10 cellular contexts compared by ENCODE assay signal in genomic region chr10:69278446-69278963, GRCh38. TPM values are rescaled to one million over a fixed set of nuclear protein-coding genes. Genes with fewer than 3 reads are reported as not detected.
DNase-seq lines count a peak whose midpoint lies in the region; ATAC-seq and TF ChIP-seq lines count a peak whose summit lies in the region.
"Had no signal": no experiment of that assay in that cellular context is flagged by ENCODE, and none has a peak within 500 bp of the region (broad histone marks: within the 10 kb centered on the region; RNA-seq: fewer than 3 reads in every experiment).

Gene HK1 (plus strand): TSS chr10:69278496.

- no peak for TF ChIP-seq CTCF in CD8-positive, alpha-beta T cell (IDR thresholded peaks at IDR 0.05)
- no peak for TF ChIP-seq CTCF in fibroblast of villous mesenchyme (IDR thresholded peaks at IDR 0.05; ENCODE audit: insufficient read depth, low read depth, low read length)

- no peaks in the 10 kb centered on the region for H3K9me3 Mint-ChIP-seq in CD8-positive, alpha-beta T cell

- intact Hi-C loops in CD8-positive, alpha-beta T cell (cut with DNase I, micrococcal nuclease): no loop called here

- no peaks in the 10 kb centered on the region for H3K9me3 ChIP-seq in CD8-positive, alpha-beta T cell (ENCODE audit: low read length)
- H3K9me3 ChIP-seq in T-helper 17 cell (ENCODE audit: control insufficient read depth, low read length, poor library complexity, severe bottlenecking): no peaks in the 10 kb centered on the region

- H3K27me3 Mint-ChIP-seq in CD8-positive, alpha-beta T cell (ENCODE audit: low read depth): no peaks in the 10 kb centered on the region
- peaks cover 8% of the 10 kb centered on the region for H3K27me3 Mint-ChIP-seq in T-helper 17 cell

- DNase-seq in CD8-positive, alpha-beta T cell: no peak
- DNase-seq in T-helper 17 cell: no peak
- DNase-seq in fibroblast of villous mesenchyme (ENCODE audit: low read depth): peak; percentile 55
- DNase-seq in occipital lobe (lab: John Stamatoyannopoulos, UW): no peak
- no peak for DNase-seq in NCI-H2029 (lab: John Stamatoyannopoulos, UW)
- no peak for DNase-seq in NCI-H2196 treated with DMSO at 0.1 percent for 48 hours (lab: John Stamatoyannopoulos, UW; ENCODE audit: unreplicated experiment)
- DNase-seq: NCI-H2107 had no signal

- no peaks in the 10 kb centered on the region for H3K27me3 ChIP-seq in CD8-positive, alpha-beta T cell (ENCODE audit: insufficient read depth, low read length)

- no peak within 1 kb of the TSS for H3K27ac Mint-ChIP-seq in CD8-positive, alpha-beta T cell
- no peak within 1 kb of the TSS for H3K27ac Mint-ChIP-seq in T-helper 17 cell

- H3K36me3 Mint-ChIP-seq in CD8-positive, alpha-beta T cell: no peaks in the 10 kb centered on the region
- no peaks in the 10 kb centered on the region for H3K36me3 Mint-ChIP-seq in T-helper 17 cell (ENCODE audit: low read depth)

- no peak within 1 kb of the TSS for H3K27ac ChIP-seq in CD8-positive, alpha-beta T cell (ENCODE audit: low read depth, low read length)
- H3K27ac ChIP-seq: epithelial cell of prostate had no signal

- CTCF ChIA-PET in CD8-positive, alpha-beta T cell (lab: Charles Lee): interaction anchor here (0.7 to 0.8 kb wide), 2 partner anchors 21 to 419 kb away, joined by 3 read pairs; no protein-coding TSS in a partner anchor

- H3K4me1 ChIP-seq in CD8-positive, alpha-beta T cell (ENCODE audit: insufficient read depth, low read length): no peaks in the 10 kb centered on the region

- no peaks in the 10 kb centered on the region for H3K4me1 Mint-ChIP-seq in CD8-positive, alpha-beta T cell (ENCODE audit: low read depth)
- peaks cover 5% of the 10 kb centered on the region for H3K4me1 Mint-ChIP-seq in T-helper 17 cell

- no peaks in the 10 kb centered on the region for H3K36me3 ChIP-seq in CD8-positive, alpha-beta T cell (ENCODE audit: insufficient read depth, low read length)

- H3K4me3 Mint-ChIP-seq in CD8-positive, alpha-beta T cell: no peak within 1 kb of the TSS
- H3K4me3 Mint-ChIP-seq in T-helper 17 cell: no peak within 1 kb of the TSS

- POLR2A ChIA-PET in CD8-positive, alpha-beta T cell (lab: Charles Lee): interaction anchor here (0.8 kb wide), 1 partner anchor 49 kb away, joined by 3 read pairs; no protein-coding TSS in a partner anchor

- no peak for ATAC-seq in CD8-positive, alpha-beta T cell
- ATAC-seq in T-helper 17 cell (no peak), HG02870 (IDR thresholded peaks at IDR 0.05; ENCODE audit: unreplicated experiment) (no peak), HG03196 (IDR thresholded peaks at IDR 0.05; ENCODE audit: unreplicated experiment) (no peak)

- no peak within 1 kb of the TSS for H3K4me3 ChIP-seq in CD8-positive, alpha-beta T cell (ENCODE audit: low read depth, low read length)
- H3K4me3 ChIP-seq in fibroblast of villous mesenchyme (ENCODE audit: low read depth, low read length): no peak within 1 kb of the TSS

RNA-seq across cellular contexts. Expression of gene HK1, which starts in this region (rescaled TPM):
- 10 to 100 TPM; 37.0 to 40.0 TPM for total RNA-seq in CD8-positive, alpha-beta T cell
- total RNA-seq in T-helper 17 cell (100 to 1,000 TPM in 1 of 2 donors, 10 to 100 TPM in 1; 91.0 to 104 TPM), fibroblast of villous mesenchyme (86.7 and 91.1 TPM in 2 replicates), occipital lobe (98.4 TPM)
